In genomic region chr15:79121571-79121970, GRCh38 we compare ENCODE assay signal across 18 cellular contexts. TPM values are rescaled to one million over a fixed set of nuclear protein-coding genes. Genes with fewer than 3 reads are reported as not detected.
DNase-seq lines count a peak whose midpoint lies in the region; ATAC-seq lines count a peak whose summit lies in the region.
"Had no signal": no experiment of that assay in that cellular context is flagged by ENCODE, and none has a peak within 500 bp of the region (broad histone marks: within the 10 kb centered on the region; RNA-seq: fewer than 3 reads in every experiment).

No MANE protein-coding gene starts in this region.

- H2BK15ac ChIP-seq in mesendoderm (replicated peaks; ENCODE audit: low read depth), result no peak overlapping the region

- no peak overlapping the region for H2AFZ ChIP-seq in trophoblast cell (ENCODE audit: insufficient read depth, low read length, poor library complexity)

- no peak overlapping the region for H3K27ac Mint-ChIP-seq in activated CD8-positive, alpha-beta memory T cell treated with anti-CD3 and anti-CD28 coated beads, Interleukin-2, amount 10 ng/mL, durations not matched to agents 7 days and 5 days
- H3K27ac Mint-ChIP-seq: B cell; CD4-positive, alpha-beta T cell; CD8-positive, alpha-beta T cell had no signal

- no peak overlapping the region for H3K4ac ChIP-seq in mesendoderm (ENCODE audit: low read depth, low read length)
- no peak overlapping the region for H3K4ac ChIP-seq in trophoblast cell (ENCODE audit: low read depth, low read length)

- no peak overlapping the region for H3K14ac ChIP-seq in trophoblast cell (ENCODE audit: low read length)

- no peak for ATAC-seq in activated CD8-positive, alpha-beta memory T cell treated with anti-CD3 and anti-CD28 coated beads, Interleukin-2, amount 10 ng/mL, durations not matched to agents 7 days and 5 days
- no peak for ATAC-seq in GM18867 (IDR thresholded peaks at IDR 0.05; ENCODE audit: unreplicated experiment)
- ATAC-seq: A549; CD8-positive, alpha-beta T cell had no signal

- H3K4me1 Mint-ChIP-seq in activated CD8-positive, alpha-beta memory T cell treated with anti-CD3 and anti-CD28 coated beads, Interleukin-2, amount 10 ng/mL, durations not matched to agents 7 days and 5 days, result no peaks in the 10 kb centered on the region
- H3K4me1 Mint-ChIP-seq: B cell had no signal

- no peak overlapping the region for H2BK120ac ChIP-seq in mesendoderm (ENCODE audit: low read depth, low read length)
- no peak overlapping the region for H2BK120ac ChIP-seq in trophoblast cell (ENCODE audit: insufficient read depth, low read length, poor library complexity)

- peaks cover 9% of the 10 kb centered on the region for H3K27me3 Mint-ChIP-seq in activated CD8-positive, alpha-beta memory T cell treated with anti-CD3 and anti-CD28 coated beads, Interleukin-2, amount 10 ng/mL, durations not matched to agents 7 days and 5 days

- H3K23ac ChIP-seq in mesendoderm (ENCODE audit: low read length), result peak overlapping the region; percentile 32
- H3K23ac ChIP-seq in trophoblast cell (ENCODE audit: low read length), result peak overlapping the region; percentile 14

- H3K79me2 ChIP-seq in mesendoderm (ENCODE audit: control insufficient read depth, insufficient read depth, low read length), result no peaks in the 10 kb centered on the region
- no peaks in the 10 kb centered on the region for H3K79me2 ChIP-seq in trophoblast cell (ENCODE audit: control insufficient read depth, insufficient read depth, low read length, poor library complexity)

- no CpG with 5 or more reads among the region's 7 CpGs for WGBS in mesendoderm (ENCODE audit: extremely low coverage, insufficient coverage, low lambda C conversion rate)
- no CpG with 5 or more reads among the region's 7 CpGs for WGBS in trophoblast cell (ENCODE audit: extremely low coverage, insufficient coverage, insufficient read length)

- H3K9ac ChIP-seq in mesendoderm (ENCODE audit: low read length), result no peak overlapping the region
- no peak overlapping the region for H3K9ac ChIP-seq in trophoblast cell (ENCODE audit: low read length)
- H3K9ac ChIP-seq: BLaER1 treated with 17β-estradiol and CSF1 and Interleukin-3, amounts not matched to agents 10 nM and 100 nM had no signal

- no peaks in the 10 kb centered on the region for H3K9me3 ChIP-seq in trophoblast cell (ENCODE audit: insufficient read depth, low read depth, low read length)
- H3K9me3 ChIP-seq: A549; BLaER1 treated with 17β-estradiol and CSF1 and Interleukin-3, amounts not matched to agents 10 nM and 100 nM; Caco-2 had no signal

- no peaks in the 10 kb centered on the region for H3K9me3 Mint-ChIP-seq in activated CD8-positive, alpha-beta memory T cell treated with anti-CD3 and anti-CD28 coated beads, Interleukin-2, amount 10 ng/mL, durations not matched to agents 7 days and 5 days (ENCODE audit: low read depth)
- H3K9me3 Mint-ChIP-seq: CD4-positive, alpha-beta T cell; CD8-positive, alpha-beta T cell had no signal

- no peak overlapping the region for H4K5ac ChIP-seq in mesendoderm (ENCODE audit: low read length)

- no peaks in the 10 kb centered on the region for H3K79me1 ChIP-seq in mesendoderm (ENCODE audit: low read length)
- no peaks in the 10 kb centered on the region for H3K79me1 ChIP-seq in trophoblast cell (ENCODE audit: low read length)

- H4K8ac ChIP-seq in mesendoderm (ENCODE audit: low read depth, low read length) (no peak overlapping the region), trophoblast cell (ENCODE audit: low read depth, low read length) (no peak overlapping the region)

- H3K36me3 ChIP-seq in mesendoderm (ENCODE audit: control insufficient read depth, insufficient read depth, low read length) (no peaks in the 10 kb centered on the region), trophoblast cell (ENCODE audit: control insufficient read depth in 1 of 2, insufficient read depth in 2 of 2, low read length in 2 of 2) (no peaks in the 10 kb centered on the region)
- H3K36me3 ChIP-seq: BLaER1 treated with 17β-estradiol and CSF1 and Interleukin-3, amounts not matched to agents 10 nM and 100 nM had no signal

- H4K12ac ChIP-seq in trophoblast cell (ENCODE audit: low read depth, low read length), result no peak overlapping the region

- peak; percentile 15 for DNase-seq in activated CD8-positive, alpha-beta memory T cell treated with anti-CD3 and anti-CD28 coated beads, Interleukin-2, amount 10 ng/mL, durations not matched to agents 7 days and 5 days
- no peak for DNase-seq in activated CD8-positive, alpha-beta memory T cell treated with anti-CD3 and anti-CD28 coated beads, Interleukin-2, amount 50 U/mL, for 48 hours
- DNase-seq in mesendoderm (no peak), trophoblast cell (no peak), amniotic stem cell (lab: John Stamatoyannopoulos, UW) (no peak)
- DNase-seq: AML-193; Caco-2; Calu3; CD4-positive, alpha-beta T cell; CD8-positive, alpha-beta T cell; DMS79 treated with DMSO at 0.1 percent for 48 hours; GF-D8 had no signal

- H3K36me3 Mint-ChIP-seq in activated CD8-positive, alpha-beta memory T cell treated with anti-CD3 and anti-CD28 coated beads, Interleukin-2, amount 10 ng/mL, durations not matched to agents 7 days and 5 days, result no peaks in the 10 kb centered on the region
- H3K36me3 Mint-ChIP-seq: CD8-positive, alpha-beta T cell had no signal

- H3K4me1 ChIP-seq in mesendoderm (ENCODE audit: control insufficient read depth, low read depth, low read length) (no peaks in the 10 kb centered on the region), trophoblast cell (ENCODE audit: control insufficient read depth in 1 of 2, insufficient read depth in 2 of 2, low read length in 2 of 2) (no peaks in the 10 kb centered on the region)
- H3K4me1 ChIP-seq: A549, Caco-2 had no signal

- H3K56ac ChIP-seq in mesendoderm (ENCODE audit: low read length), result no peak overlapping the region

- no peak overlapping the region for H4K91ac ChIP-seq in trophoblast cell (ENCODE audit: low read depth, low read length)

- no peak overlapping the region for H2BK12ac ChIP-seq in trophoblast cell (ENCODE audit: low read length)

- H3K4me3 ChIP-seq in mesendoderm (ENCODE audit: low read length) (no peak overlapping the region), trophoblast cell (ENCODE audit: low read depth, low read length) (no peak overlapping the region)
- H3K4me3 ChIP-seq: A549; BLaER1 treated with 17β-estradiol and CSF1 and Interleukin-3, amounts not matched to agents 10 nM and 100 nM had no signal

- H3K27me3 ChIP-seq in mesendoderm (ENCODE audit: insufficient read depth, low read length, poor library complexity) (no peaks in the 10 kb centered on the region), trophoblast cell (ENCODE audit: insufficient read depth, low read length) (no peaks in the 10 kb centered on the region)
- H3K27me3 ChIP-seq: BLaER1 treated with 17β-estradiol and CSF1 and Interleukin-3, amounts not matched to agents 10 nM and 100 nM had no signal

- no peak overlapping the region for H3K4me3 Mint-ChIP-seq in activated CD8-positive, alpha-beta memory T cell treated with anti-CD3 and anti-CD28 coated beads, Interleukin-2, amount 10 ng/mL, durations not matched to agents 7 days and 5 days
- H3K4me3 Mint-ChIP-seq: B cell; CD4-positive, alpha-beta T cell; CD8-positive, alpha-beta T cell had no signal

- H3K27ac ChIP-seq in mesendoderm (ENCODE audit: low read depth, low read length), result no peak overlapping the region
- H3K27ac ChIP-seq in trophoblast cell (ENCODE audit: low read depth, low read length), result no peak overlapping the region
- H3K27ac ChIP-seq: 22Rv1; A549; BLaER1 treated with 17β-estradiol and CSF1 and Interleukin-3, amounts not matched to agents 10 nM and 100 nM; C4-2B had no signal

- CTCF ChIA-PET in activated CD8-positive, alpha-beta memory T cell treated with anti-CD3 and anti-CD28 coated beads, Interleukin-2, amount 10 ng/mL, durations not matched to agents 7 days and 5 days (lab: Charles Lee), result no interaction called here

- H3K4me2 ChIP-seq in mesendoderm (ENCODE audit: low read length), result no peak overlapping the region
- no peak overlapping the region for H3K4me2 ChIP-seq in trophoblast cell (ENCODE audit: low read length)
- H3K4me2 ChIP-seq: A549; BLaER1 treated with 17β-estradiol and CSF1 and Interleukin-3, amounts not matched to agents 10 nM and 100 nM had no signal

- H2BK5ac ChIP-seq in mesendoderm (ENCODE audit: low read length) (no peak overlapping the region), trophoblast cell (ENCODE audit: low read depth, low read length, poor library complexity) (no peak overlapping the region)

- no peak overlapping the region for H3K18ac ChIP-seq in mesendoderm (ENCODE audit: low read length)
- no peak overlapping the region for H3K18ac ChIP-seq in trophoblast cell (ENCODE audit: low read length)

- H2AK5ac ChIP-seq in mesendoderm (ENCODE audit: low read length), result no peak overlapping the region
- H2AK5ac ChIP-seq in trophoblast cell (ENCODE audit: low read length), result no peak overlapping the region

RNA-seq across cellular contexts. Expression of gene RASGRF1, which starts 31.0 kb away (rescaled TPM):
- under 1 TPM in 1 of 2 experiments, not detected in 1; 0.02 TPM for total RNA-seq in activated CD8-positive, alpha-beta memory T cell treated with anti-CD3 and anti-CD28 coated beads, Interleukin-2, amount 10 ng/mL, durations not matched to agents 7 days and 5 days
- polyA plus RNA-seq in mesendoderm (2013, experiment 1 of 2), result 0.15 TPM
- 0.14 TPM for polyA plus RNA-seq in mesendoderm (2013, experiment 2 of 2)
- 3.5 and 4.0 TPM in 2 replicates for polyA plus RNA-seq in trophoblast cell (2013)
- total RNA-seq: CD4-positive, alpha-beta T cell; CD8-positive, alpha-beta T cell had no signal
